1 cellular context compared by ENCODE assay signal in the genomic region with DNA sequence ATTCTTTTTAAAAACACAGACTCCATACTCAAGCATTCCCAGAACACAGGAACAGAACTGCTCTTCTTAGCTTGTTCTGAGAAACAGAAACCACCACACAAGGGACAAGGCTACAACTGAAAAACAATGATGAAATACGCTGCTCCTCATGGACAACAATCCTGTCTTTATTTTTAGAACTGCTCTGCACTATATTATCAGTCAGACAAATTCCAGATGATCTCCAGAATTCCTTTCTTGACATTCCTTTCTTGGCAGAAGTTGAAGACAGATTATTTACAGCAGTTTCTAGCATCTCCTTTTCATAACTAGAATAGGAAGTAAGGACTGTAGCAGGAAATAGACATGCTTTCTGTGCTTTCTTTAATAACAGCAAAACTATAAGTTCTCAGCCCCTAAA.
TF ChIP-seq lines count a peak whose summit lies in the region.

No MANE protein-coding gene starts in this region.

TF ChIP-seq in GM23338, 12 proteins besides CTCF, POLR2A, EP300 and RAD21 (continued from another document):
- TF ChIP-seq ZNF462 (CRISPR knock-in tag; IDR thresholded peaks at IDR 0.05) (no peak), JUNB (IDR thresholded peaks at IDR 0.05; ENCODE audit: unreplicated experiment) (no peak), EZH2 (IDR thresholded peaks at IDR 0.05; ENCODE audit: low read depth, unreplicated experiment) (no peak), ZNF331 (CRISPR knock-in tag; IDR thresholded peaks at IDR 0.05; ENCODE audit: low read depth) (no peak), POLR2AphosphoS5 (IDR thresholded peaks at IDR 0.05; ENCODE audit: low read depth) (no peak), CREB1 (CRISPR knock-in tag; IDR thresholded peaks at IDR 0.05; ENCODE audit: low read depth) (no peak)
- TF ChIP-seq, protein P1, sequence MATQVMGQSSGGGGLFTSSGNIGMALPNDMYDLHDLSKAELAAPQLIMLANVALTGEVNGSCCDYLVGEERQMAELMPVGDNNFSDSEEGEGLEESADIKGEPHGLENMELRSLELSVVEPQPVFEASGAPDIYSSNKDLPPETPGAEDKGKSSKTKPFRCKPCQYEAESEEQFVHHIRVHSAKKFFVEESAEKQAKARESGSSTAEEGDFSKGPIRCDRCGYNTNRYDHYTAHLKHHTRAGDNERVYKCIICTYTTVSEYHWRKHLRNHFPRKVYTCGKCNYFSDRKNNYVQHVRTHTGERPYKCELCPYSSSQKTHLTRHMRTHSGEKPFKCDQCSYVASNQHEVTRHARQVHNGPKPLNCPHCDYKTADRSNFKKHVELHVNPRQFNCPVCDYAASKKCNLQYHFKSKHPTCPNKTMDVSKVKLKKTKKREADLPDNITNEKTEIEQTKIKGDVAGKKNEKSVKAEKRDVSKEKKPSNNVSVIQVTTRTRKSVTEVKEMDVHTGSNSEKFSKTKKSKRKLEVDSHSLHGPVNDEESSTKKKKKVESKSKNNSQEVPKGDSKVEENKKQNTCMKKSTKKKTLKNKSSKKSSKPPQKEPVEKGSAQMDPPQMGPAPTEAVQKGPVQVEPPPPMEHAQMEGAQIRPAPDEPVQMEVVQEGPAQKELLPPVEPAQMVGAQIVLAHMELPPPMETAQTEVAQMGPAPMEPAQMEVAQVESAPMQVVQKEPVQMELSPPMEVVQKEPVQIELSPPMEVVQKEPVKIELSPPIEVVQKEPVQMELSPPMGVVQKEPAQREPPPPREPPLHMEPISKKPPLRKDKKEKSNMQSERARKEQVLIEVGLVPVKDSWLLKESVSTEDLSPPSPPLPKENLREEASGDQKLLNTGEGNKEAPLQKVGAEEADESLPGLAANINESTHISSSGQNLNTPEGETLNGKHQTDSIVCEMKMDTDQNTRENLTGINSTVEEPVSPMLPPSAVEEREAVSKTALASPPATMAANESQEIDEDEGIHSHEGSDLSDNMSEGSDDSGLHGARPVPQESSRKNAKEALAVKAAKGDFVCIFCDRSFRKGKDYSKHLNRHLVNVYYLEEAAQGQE (IDR thresholded peaks at IDR 0.05; ENCODE audit: unreplicated experiment): no peak
